1 cellular context compared by ENCODE assay signal in genomic region chr6:156776841-156777576, GRCh38.
A peak's percentile ranks its signal among the peaks of the same experiment; 100 is the strongest.
TF ChIP-seq lines count a peak whose summit lies in the region.

Gene ARID1B, plus strand, starts transcription at chr6:156777378. Its CDS starts 303 bp downstream, at chr6:156777681.

TF ChIP-seq in GM12878, 131 proteins besides CTCF, POLR2A, EP300 and RAD21 (continued from another document and continues in another):
- no peak for TF ChIP-seq E2F4 (IDR thresholded peaks at IDR 0.05; ENCODE audit: low read depth, low read length)
- no peak for TF ChIP-seq NFIC (IDR thresholded peaks at IDR 0.05; ENCODE audit: low read depth, low read length)
- peak in 1 of 2 experiments; percentile 6; a peak in 3 of 4 replicates for TF ChIP-seq IKZF2 (IDR thresholded peaks at IDR 0.05)
- no peak for TF ChIP-seq YBX1 (IDR thresholded peaks at IDR 0.05)
- TF ChIP-seq ZNF274 (IDR thresholded peaks at IDR 0.05; ENCODE audit: insufficient read depth, insufficient read length) = no peak
- TF ChIP-seq PML (IDR thresholded peaks at IDR 0.05; ENCODE audit: low read length) = no peak
- TF ChIP-seq IRF3 (IDR thresholded peaks at IDR 0.05) = no peak
- no peak for TF ChIP-seq FOXM1 (IDR thresholded peaks at IDR 0.05; ENCODE audit: low read depth, low read length)
- no peak for TF ChIP-seq ZBED1 (IDR thresholded peaks at IDR 0.05; ENCODE audit: borderline replicate concordance)
- TF ChIP-seq HSF1 (IDR thresholded peaks at IDR 0.05; ENCODE audit: low read depth, low read length) = no peak
- no peak for TF ChIP-seq SKIL (IDR thresholded peaks at IDR 0.05; ENCODE audit: low read depth, poor library complexity, severe bottlenecking)
- no peak for TF ChIP-seq RELB (IDR thresholded peaks at IDR 0.05; ENCODE audit: low read depth)
- TF ChIP-seq NRF1 (conservative IDR thresholded peaks at IDR 0.05; ENCODE audit: low read depth, low read length) = no peak
- TF ChIP-seq SUZ12 (IDR thresholded peaks at IDR 0.05; ENCODE audit: unreplicated experiment) = no peak
- no peak for TF ChIP-seq SREBF1 (IDR thresholded peaks at IDR 0.05; ENCODE audit: low read length)
- TF ChIP-seq BCL3 (IDR thresholded peaks at IDR 0.05; ENCODE audit: borderline replicate concordance, insufficient read depth, low read depth, low read length, poor library complexity, severe bottlenecking) = no peak
- TF ChIP-seq NR2C2 (IDR thresholded peaks at IDR 0.05; ENCODE audit: borderline replicate concordance, control insufficient read depth, insufficient read length, low read depth) = no peak
- TF ChIP-seq MAX (IDR thresholded peaks at IDR 0.05; ENCODE audit: low read depth, low read length) = peak; percentile 55; the same call in 1 of the 2 replicates
- no peak for TF ChIP-seq TARDBP (IDR thresholded peaks at IDR 0.05; ENCODE audit: borderline replicate concordance)
- TF ChIP-seq BHLHE40 (IDR thresholded peaks at IDR 0.05; ENCODE audit: borderline replicate concordance in 1 of 2, low read depth in 2 of 2, low read length in 1 of 2) = no peak; a peak in 2 of 4 replicates
- no peak for TF ChIP-seq TBL1XR1 (IDR thresholded peaks at IDR 0.05; ENCODE audit: low read depth, low read length)
- no peak for TF ChIP-seq PAX8 (IDR thresholded peaks at IDR 0.05)
- TF ChIP-seq SIX5 (IDR thresholded peaks at IDR 0.05; ENCODE audit: low read depth, low read length, severe bottlenecking) = no peak
- peak; percentile 28 for TF ChIP-seq MYC (IDR thresholded peaks at IDR 0.05; ENCODE audit: insufficient read depth, insufficient read length, insufficient replicate concordance, low read length, severe bottlenecking)
- no peak for TF ChIP-seq NR2C1 (IDR thresholded peaks at IDR 0.05)
- 0 out of 2 replicates have a peak, but pooled peaks have one; percentile 63 for TF ChIP-seq IKZF1 (conservative IDR thresholded peaks at IDR 0.05)
- peak; percentile 51; the same call in 1 of the 3 replicates for TF ChIP-seq POU2F2 (IDR thresholded peaks at IDR 0.05; ENCODE audit: borderline replicate concordance, low read depth, low read length)
- no peak for TF ChIP-seq HDAC6 (IDR thresholded peaks at IDR 0.05; ENCODE audit: unreplicated experiment)
- TF ChIP-seq TCF7 (IDR thresholded peaks at IDR 0.05; ENCODE audit: borderline replicate concordance) = no peak
- no peak for TF ChIP-seq HDAC2 (IDR thresholded peaks at IDR 0.05)
- no peak for TF ChIP-seq SUPT20H (IDR thresholded peaks at IDR 0.05; ENCODE audit: borderline replicate concordance, control insufficient read depth, low read depth, low read length)
- no peak for TF ChIP-seq BRCA1 (IDR thresholded peaks at IDR 0.05; ENCODE audit: low read depth, low read length)
- no peak for TF ChIP-seq PRDM15 (CRISPR knock-in tag; IDR thresholded peaks at IDR 0.05)
- TF ChIP-seq FOS (IDR thresholded peaks at IDR 0.05; ENCODE audit: borderline replicate concordance, extremely low read depth, insufficient read length) = no peak
- TF ChIP-seq ESRRA (IDR thresholded peaks at IDR 0.05; ENCODE audit: low read length) = no peak
- TF ChIP-seq PKNOX1 (IDR thresholded peaks at IDR 0.05) = 0 out of 2 replicates have a peak, but pooled peaks have one; percentile 6
- no peak for TF ChIP-seq FOXK2 (IDR thresholded peaks at IDR 0.05)
- TF ChIP-seq SRF (IDR thresholded peaks at IDR 0.05; ENCODE audit: low read depth in 2 of 2, low read length in 2 of 2) = no peak
- TF ChIP-seq ZBTB11 (CRISPR knock-in tag; IDR thresholded peaks at IDR 0.05) = no peak
- no peak for TF ChIP-seq NFYA (IDR thresholded peaks at IDR 0.05; ENCODE audit: borderline replicate concordance, low read depth, low read length)
- peak; percentile 45; the same call in 1 of the 2 replicates for TF ChIP-seq MTA3 (IDR thresholded peaks at IDR 0.05; ENCODE audit: borderline replicate concordance, low read length)
- no peak for TF ChIP-seq IRF4 (IDR thresholded peaks at IDR 0.05; ENCODE audit: low read depth, low read length)
- peak; percentile 75 for TF ChIP-seq MLLT1 (IDR thresholded peaks at IDR 0.05)
- TF ChIP-seq BCL11A (IDR thresholded peaks at IDR 0.05; ENCODE audit: low read depth, low read length) = peak; percentile 20; the same call in 1 of the 2 replicates
